ENCODE assay signal across 21 cellular contexts in genomic region chr12:24752763-24753462, GRCh38.
"Had no signal": no experiment of that assay in that cellular context is flagged by ENCODE, and none has a peak within 500 bp of the region (broad histone marks: within the 10 kb centered on the region; RNA-seq: fewer than 3 reads in every experiment).

No MANE protein-coding gene starts in this region.

- H3K36me3 ChIP-seq: cardiac muscle cell, neutrophil, ovary, tibial artery had no signal

- ATAC-seq: activated CD4-positive, alpha-beta T cell treated with anti-CD3 and anti-CD28 coated beads for 36 hours; body of pancreas; foreskin keratinocyte; left cardiac atrium; psoas muscle; right cardiac atrium; stimulated activated naive CD8-positive, alpha-beta T cell treated with anti-CD3 and anti-CD28 coated beads, Interleukin-15, amount 100 ng/mL, for 72 hours had no signal

- H3K27ac ChIP-seq: body of pancreas, cardiac muscle cell, foreskin keratinocyte, neutrophil, ovary, psoas muscle, tibial artery had no signal

- H3K27me3 ChIP-seq: body of pancreas, cardiac muscle cell, foreskin keratinocyte, neutrophil, ovary had no signal

- DNase-seq: activated B cell treated with CpG ODN at 0.5 μM for 24 hours; activated CD4-positive, alpha-beta T cell treated with anti-CD3 and anti-CD28 coated beads for 36 hours; activated CD4-positive, alpha-beta T cell treated with anti-CD3 and anti-CD28 coated beads, Interleukin-2, amount 50 U/mL, for 48 hours; activated gamma-delta T cell treated with Interleukin-2 at 50 U/mL for 16 hours; anterior cingulate cortex; body of pancreas; effector CD4-positive, alpha-beta T cell; erythroblast; foreskin keratinocyte; immature natural killer cell; left cardiac atrium; ovary; psoas muscle; right cardiac atrium; stimulated activated CD4-positive, alpha-beta T cell treated with anti-CD3 and anti-CD28 coated beads, Interleukin-1b, Interleukin-23, amount 100 ng/mL, for 48 hours; stimulated activated naive CD8-positive, alpha-beta T cell treated with anti-CD3 and anti-CD28 coated beads, Interleukin-15, amount 100 ng/mL, for 72 hours; T1000; tibial artery had no signal

- H3K4me3 ChIP-seq: body of pancreas, cardiac muscle cell, ovary, psoas muscle, tibial artery had no signal

- H3K4me1 ChIP-seq: psoas muscle had no signal

- H3K9me3 ChIP-seq: body of pancreas, neutrophil, ovary, psoas muscle, tibial artery had no signal

- FAIRE-seq: endometrium had no signal
